Comparison of ENCODE assay signal across 26 cellular contexts in the genomic region with DNA sequence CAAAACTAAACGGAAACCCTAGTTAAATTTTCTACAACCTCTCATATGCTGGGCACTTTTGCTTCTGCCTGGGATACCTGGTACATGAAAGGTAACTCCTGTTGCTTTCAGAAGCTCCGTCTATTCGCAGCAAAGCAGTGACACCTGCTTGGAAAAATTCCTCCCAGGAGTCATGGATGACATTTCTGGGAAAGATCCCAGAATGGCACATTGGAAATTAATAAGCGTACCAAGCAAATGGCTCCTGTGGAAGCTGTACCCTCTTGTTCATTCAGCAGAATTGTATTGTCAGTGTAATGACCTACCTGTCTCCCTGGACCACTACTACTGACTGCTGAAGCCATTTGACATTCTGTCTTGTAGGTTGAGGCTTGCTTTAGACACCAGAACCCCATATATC.
"Had no signal": no experiment of that assay in that cellular context is flagged by ENCODE, and none has a peak within 500 bp of the region (broad histone marks: within the 10 kb centered on the region; RNA-seq: fewer than 3 reads in every experiment).

No MANE protein-coding gene starts in this region.

- H3K27ac Mint-ChIP-seq: dendritic cell treated with granulocyte-macrophage colony-stimulating factor and Interleukin-4, amounts not matched to agents 40 ng/mL and 50 ng/mL, for 4 days; memory B cell; natural killer cell; stimulated activated naive CD8-positive, alpha-beta T cell treated with anti-CD3 and anti-CD28 coated beads, Interleukin-15, amount 100 ng/mL, for 72 hours had no signal

- H3K36me3 ChIP-seq: esophagus muscularis mucosa, gastroesophageal sphincter, heart left ventricle, suprapubic skin, transverse colon, vagina had no signal

- H3K4me1 ChIP-seq: esophagus muscularis mucosa, foreskin keratinocyte, gastroesophageal sphincter, parathyroid adenoma, suprapubic skin, transverse colon, vagina had no signal

- H3K36me3 Mint-ChIP-seq: memory B cell, natural killer cell had no signal

- H3K27me3 ChIP-seq: esophagus muscularis mucosa, gastroesophageal sphincter, heart left ventricle, hepatocyte, suprapubic skin, transverse colon, vagina had no signal

- H3K4me3 Mint-ChIP-seq: dendritic cell treated with granulocyte-macrophage colony-stimulating factor and Interleukin-4, amounts not matched to agents 40 ng/mL and 50 ng/mL, for 4 days; memory B cell; natural killer cell; neural crest cell; stimulated activated naive CD8-positive, alpha-beta T cell treated with anti-CD3 and anti-CD28 coated beads, Interleukin-15, amount 100 ng/mL, for 72 hours had no signal

- DNase-seq: effector CD8-positive, alpha-beta T cell; foreskin keratinocyte; heart left ventricle; kidney; natural killer cell; stimulated activated CD4-positive, alpha-beta T cell treated with anti-CD3 and anti-CD28 coated beads, Interleukin-12 subunit alpha, Interleukin-12 subunit beta, amount 100 ng/mL, for 4 hours; stimulated activated CD4-positive, alpha-beta T cell treated with anti-CD3 and anti-CD28 coated beads, Interleukin-1b, Interleukin-23, amount 100 ng/mL, for 48 hours; stimulated activated CD4-positive, alpha-beta T cell treated with anti-CD3 and anti-CD28 coated beads, Interleukin-4, amount 100 ng/mL, for 1 hour; stimulated activated CD8-positive, alpha-beta memory T cell treated with anti-CD3 and anti-CD28 coated beads, Interleukin-4, amount 100 ng/mL, for 48 hours; stimulated activated naive CD4-positive, alpha-beta T cell; stimulated activated naive CD8-positive, alpha-beta T cell treated with anti-CD3 and anti-CD28 coated beads, Interleukin-15, amount 100 ng/mL, for 72 hours; transverse colon had no signal

- H3K4me3 ChIP-seq: esophagus muscularis mucosa, gastroesophageal sphincter, heart left ventricle, hepatocyte, lung, smooth muscle cell, suprapubic skin, transverse colon, vagina had no signal

- H3K9ac ChIP-seq: parathyroid adenoma had no signal

- ATAC-seq: foreskin keratinocyte; gastroesophageal sphincter; heart left ventricle; left lobe of liver; natural killer cell; sciatic nerve; stimulated activated naive CD8-positive, alpha-beta T cell treated with anti-CD3 and anti-CD28 coated beads, Interleukin-15, amount 100 ng/mL, for 72 hours had no signal

- H3K9me3 ChIP-seq: esophagus muscularis mucosa, gastroesophageal sphincter, heart left ventricle, suprapubic skin, transverse colon, vagina had no signal

- H3K9me3 Mint-ChIP-seq: dendritic cell treated with granulocyte-macrophage colony-stimulating factor and Interleukin-4, amounts not matched to agents 40 ng/mL and 50 ng/mL, for 4 days; memory B cell; stimulated activated naive CD8-positive, alpha-beta T cell treated with anti-CD3 and anti-CD28 coated beads, Interleukin-15, amount 100 ng/mL, for 72 hours had no signal

- H3K4me1 Mint-ChIP-seq: memory B cell; natural killer cell; neural crest cell; stimulated activated naive CD8-positive, alpha-beta T cell treated with anti-CD3 and anti-CD28 coated beads, Interleukin-15, amount 100 ng/mL, for 72 hours had no signal

- H3K27ac ChIP-seq: esophagus muscularis mucosa, foreskin keratinocyte, gastroesophageal sphincter, heart left ventricle, hepatocyte, parathyroid adenoma, suprapubic skin, transverse colon, vagina had no signal

- H3K27me3 Mint-ChIP-seq: dendritic cell treated with granulocyte-macrophage colony-stimulating factor and Interleukin-4, amounts not matched to agents 40 ng/mL and 50 ng/mL, for 4 days; progenitor cell of endocrine pancreas; stimulated activated naive CD8-positive, alpha-beta T cell treated with anti-CD3 and anti-CD28 coated beads, Interleukin-15, amount 100 ng/mL, for 72 hours had no signal
